Comparison of ENCODE assay signal across 19 cellular contexts in genomic region chr7:121211253-121211652, GRCh38.
DNase-seq lines count a peak whose midpoint lies in the region; ATAC-seq and TF ChIP-seq lines count a peak whose summit lies in the region.
"Had no signal": no experiment of that assay in that cellular context is flagged by ENCODE, and none has a peak within 500 bp of the region (broad histone marks: within the 10 kb centered on the region; RNA-seq: fewer than 3 reads in every experiment).

No MANE protein-coding gene starts in this region.

- H3K4me1 ChIP-seq in BLaER1 treated with 17β-estradiol and CSF1 and Interleukin-3, amounts not matched to agents 10 nM and 100 nM = peaks cover 0 to 33% (median 16%) of the 10 kb centered on the region in 10 experiments; a peak in 15 of 20 replicates
- H3K4me1 ChIP-seq in OCI-LY1 (ENCODE audit: insufficient read depth, low read length, severe bottlenecking) = peaks cover 5% of the 10 kb centered on the region
- H3K4me1 ChIP-seq in hepatocyte (ENCODE audit: insufficient read depth) = peaks cover 3% of the 10 kb centered on the region
- H3K4me1 ChIP-seq in testis = no peaks in the 10 kb centered on the region
- H3K4me1 ChIP-seq: Peyer's patch, SJSA1 had no signal

- no peaks in the 10 kb centered on the region for H3K9me2 ChIP-seq in OCI-LY1 (ENCODE audit: low read depth, low read length)
- no peaks in the 10 kb centered on the region for H3K9me2 ChIP-seq in hepatocyte (replicated peaks; ENCODE audit: insufficient read depth)

- peaks cover 0 to 5% (median 0%) of the 10 kb centered on the region in 11 experiments; a peak in 2 of 22 replicates for H3K36me3 ChIP-seq in BLaER1 treated with 17β-estradiol and CSF1 and Interleukin-3, amounts not matched to agents 10 nM and 100 nM
- H3K36me3 ChIP-seq in OCI-LY1 (ENCODE audit: insufficient read depth, low read length) (no peaks in the 10 kb centered on the region), hepatocyte (replicated peaks; ENCODE audit: insufficient read depth, low read depth) (no peaks in the 10 kb centered on the region), testis (ENCODE audit: low read depth, missing control alignments) (no peaks in the 10 kb centered on the region)
- H3K36me3 ChIP-seq: Peyer's patch, SJSA1 had no signal

- no peak overlapping the region for H3K4me3 ChIP-seq in BLaER1 treated with 17β-estradiol and CSF1 and Interleukin-3, amounts not matched to agents 10 nM and 100 nM
- no peak overlapping the region for H3K4me3 ChIP-seq in OCI-LY1 (ENCODE audit: low read depth, low read length, poor library complexity, severe bottlenecking)
- H3K4me3 ChIP-seq in hepatocyte = no peak overlapping the region
- no peak overlapping the region for H3K4me3 ChIP-seq in testis
- H3K4me3 ChIP-seq: Peyer's patch, SJSA1 had no signal

- H3K9ac ChIP-seq in BLaER1 treated with 17β-estradiol and CSF1 and Interleukin-3, amounts not matched to agents 10 nM and 100 nM = peak overlapping the region in 2 of 11 experiments; percentile 18 to 43; a peak in 2 of 22 replicates
- H3K9ac ChIP-seq in OCI-LY1 (ENCODE audit: low read length) = no peak overlapping the region

- DNase-seq in hepatocyte (ENCODE audit: low spot score) (no peak), testis (peak; percentile 47), AG08396 (ENCODE audit: low spot score) (no peak), mucosa of gallbladder (ENCODE audit: low spot score) (no peak)
- DNase-seq: Calu3; CD8-positive, alpha-beta memory T cell; IMR-90; NCI-H1105; NCI-H146; NCI-H2029; NCI-H2227 treated with DMSO at 0.1 percent for 48 hours; NCI-H510A; NCI-H82; Peyer's patch had no signal

- H3F3A ChIP-seq in OCI-LY1 (ENCODE audit: insufficient read depth, low read length) = no peaks in the 10 kb centered on the region

- TF ChIP-seq POLR2A in testis (IDR thresholded peaks at IDR 0.05) = no peak

- H2AFZ ChIP-seq in OCI-LY1 (ENCODE audit: low read length) = peak overlapping the region; percentile 30; the same call in 1 of the 2 replicates
- H2AFZ ChIP-seq in hepatocyte = no peak overlapping the region

- no peak for ATAC-seq in SK-N-SH treated with all-trans-retinoic acid at 6 μM for 48 hours

- H3K27ac ChIP-seq in BLaER1 treated with 17β-estradiol and CSF1 and Interleukin-3, amounts not matched to agents 10 nM and 100 nM = peak overlapping the region in 5 of 11 experiments; percentile 21 to 60 (median 54); a peak in 8 of 22 replicates
- H3K27ac ChIP-seq in OCI-LY1 (ENCODE audit: low read depth, low read length, poor library complexity, severe bottlenecking) = no peak overlapping the region
- peak overlapping the region; percentile 24 for H3K27ac ChIP-seq in hepatocyte
- H3K27ac ChIP-seq in testis = no peak overlapping the region
- H3K27ac ChIP-seq: C4-2B, Peyer's patch, SJSA1 had no signal

- no peaks in the 10 kb centered on the region for H4K20me1 ChIP-seq in BLaER1 treated with 17β-estradiol and CSF1 and Interleukin-3, amounts not matched to agents 10 nM and 100 nM
- H4K20me1 ChIP-seq in OCI-LY1 (ENCODE audit: insufficient read depth, low read length) (no peaks in the 10 kb centered on the region), hepatocyte (ENCODE audit: insufficient read depth, poor library complexity, severe bottlenecking) (no peaks in the 10 kb centered on the region)

- TF ChIP-seq CTCF in OCI-LY1 (IDR thresholded peaks at IDR 0.05; ENCODE audit: low read length) (no peak), hepatocyte (IDR thresholded peaks at IDR 0.05; ENCODE audit: poor library complexity) (no peak), testis (IDR thresholded peaks at IDR 0.05) (no peak)

- H3K79me2 ChIP-seq in OCI-LY1 (ENCODE audit: insufficient read depth, low read length) (no peaks in the 10 kb centered on the region), hepatocyte (no peaks in the 10 kb centered on the region)

- 81% methylated on average over 3 of the region's 3 CpGs for WGBS in hepatocyte (ENCODE audit: low lambda C conversion rate, missing lambda C conversion rate)
- 40 to 49% methylated on average over 3 of the region's 3 CpGs for WGBS in testis, 2 donors

- peaks cover 0 to 9% (median 0%) of the 10 kb centered on the region in 11 experiments; a peak in 1 of 22 replicates for H3K9me3 ChIP-seq in BLaER1 treated with 17β-estradiol and CSF1 and Interleukin-3, amounts not matched to agents 10 nM and 100 nM (replicated peaks in 1 of 11)
- H3K9me3 ChIP-seq in OCI-LY1 (ENCODE audit: low read length) (no peaks in the 10 kb centered on the region), hepatocyte (ENCODE audit: low read depth) (no peaks in the 10 kb centered on the region), testis (no peaks in the 10 kb centered on the region)
- H3K9me3 ChIP-seq: Peyer's patch, SJSA1 had no signal

- intact Hi-C loops in testis (cut with DNase I; ENCODE audit: low total_unique reads) = no loop called here

- peak overlapping the region in 8 of 11 experiments; percentile 17 to 71 (median 59); a peak in 15 of 22 replicates for H3K4me2 ChIP-seq in BLaER1 treated with 17β-estradiol and CSF1 and Interleukin-3, amounts not matched to agents 10 nM and 100 nM
- H3K4me2 ChIP-seq in OCI-LY1 (ENCODE audit: low read length) = no peak overlapping the region
- H3K4me2 ChIP-seq in hepatocyte = no peak overlapping the region

- H3K27me3 ChIP-seq in BLaER1 treated with 17β-estradiol and CSF1 and Interleukin-3, amounts not matched to agents 10 nM and 100 nM = no peaks in the 10 kb centered on the region
- no peaks in the 10 kb centered on the region for H3K27me3 ChIP-seq in OCI-LY1 (ENCODE audit: insufficient read depth, low read length)
- no peaks in the 10 kb centered on the region for H3K27me3 ChIP-seq in hepatocyte
- H3K27me3 ChIP-seq in testis = no peaks in the 10 kb centered on the region
- H3K27me3 ChIP-seq: Peyer's patch, SJSA1 had no signal

TF ChIP-seq in SK-N-SH treated with all-trans-retinoic acid at 6 μM for 48 hours, 23 proteins besides CTCF, POLR2A, EP300 and RAD21:
- TF ChIP-seq TOX (CRISPR knock-in tag; IDR thresholded peaks at IDR 0.05; ENCODE audit: borderline replicate concordance) = no peak
- TF ChIP-seq OSR1 (CRISPR knock-in tag; IDR thresholded peaks at IDR 0.05) = no peak
- no peak for TF ChIP-seq ZNF565 (CRISPR knock-in tag; conservative IDR thresholded peaks at IDR 0.05; ENCODE audit: low read depth)
- TF ChIP-seq PATZ1 (CRISPR knock-in tag; IDR thresholded peaks at IDR 0.05; ENCODE audit: borderline replicate concordance) = no peak
- TF ChIP-seq ZFP3 (CRISPR knock-in tag; IDR thresholded peaks at IDR 0.05) = no peak
- no peak for TF ChIP-seq PPARA (CRISPR knock-in tag; IDR thresholded peaks at IDR 0.05; ENCODE audit: borderline replicate concordance)
- no peak for TF ChIP-seq BACH2 (CRISPR knock-in tag; IDR thresholded peaks at IDR 0.05; ENCODE audit: borderline replicate concordance)
- TF ChIP-seq GLIS3 (CRISPR knock-in tag; IDR thresholded peaks at IDR 0.05) = no peak
- no peak for TF ChIP-seq ZNF70 (CRISPR knock-in tag; IDR thresholded peaks at IDR 0.05)

Comparison
In these comparisons a context has a peak if more than half of its experiments do, and no peak if none do; other contexts are left out.
1. H3K4me2 ChIP-seq: peak in BLaER1 treated with 17β-estradiol and CSF1 and Interleukin-3, amounts not matched to agents 10 nM and 100 nM (8 of 11); none in OCI-LY1 (single experiment) and hepatocyte (single experiment).